In the genomic region with DNA sequence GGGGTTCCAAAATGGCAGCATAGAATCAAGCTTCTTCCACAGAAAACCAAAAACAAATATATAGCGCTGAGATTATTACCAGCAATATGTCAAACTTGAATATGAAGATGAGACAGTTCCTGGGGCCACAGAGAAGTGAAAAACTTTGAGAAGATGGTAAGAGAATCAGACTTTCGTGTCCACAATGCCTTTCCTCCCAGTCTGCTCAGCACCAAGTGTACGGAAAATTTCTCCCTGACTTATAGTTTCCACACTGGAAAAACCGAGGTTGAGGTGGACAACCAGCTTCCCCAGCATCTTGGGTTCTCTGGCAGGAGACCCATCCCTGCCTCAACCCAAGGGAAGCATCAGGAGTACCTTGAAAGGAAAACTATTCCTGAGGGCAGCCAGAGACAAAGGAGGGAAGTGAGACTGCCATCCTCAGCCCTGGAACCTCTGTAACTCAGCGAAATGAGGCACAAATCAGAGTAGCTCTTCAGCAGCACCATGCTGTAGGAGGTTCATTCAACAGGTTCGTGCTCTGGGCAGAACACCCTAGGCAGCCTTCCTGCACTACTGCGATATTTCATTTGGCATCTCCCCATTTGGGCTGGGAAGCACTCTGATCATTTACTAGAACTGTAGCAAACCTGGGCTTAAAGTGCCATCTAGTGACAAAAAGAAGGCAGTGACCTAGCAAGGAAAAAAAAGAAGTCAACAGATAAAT, we compare ENCODE assay signal across 8 cellular contexts. TPM values are rescaled to one million over a fixed set of nuclear protein-coding genes. Genes with fewer than 3 reads are reported as not detected.
DNase-seq lines count a peak whose midpoint lies in the region; ATAC-seq and TF ChIP-seq lines count a peak whose summit lies in the region.

No MANE protein-coding gene starts in this region.

- H3K4me1 ChIP-seq in HAP-1, result peaks cover 10% of the 10 kb centered on the region
- H3K4me1 ChIP-seq in esophagus muscularis mucosa, result peaks cover 0 to 5% (median 2%) of the 10 kb centered on the region in 4 donors

- H3K36me3 ChIP-seq in HAP-1 (replicated peaks), result no peaks in the 10 kb centered on the region
- H3K36me3 ChIP-seq in esophagus muscularis mucosa, result no peaks in the 10 kb centered on the region

- H3K4me1 Mint-ChIP-seq in activated CD4-positive, alpha-beta T cell treated with anti-CD3 and anti-CD28 coated beads for 36 hours, result no peaks in the 10 kb centered on the region
- H3K4me1 Mint-ChIP-seq in T-helper 17 cell, result no peaks in the 10 kb centered on the region
- no peaks in the 10 kb centered on the region for H3K4me1 Mint-ChIP-seq in naive thymus-derived CD8-positive, alpha-beta T cell

- H3K27ac Mint-ChIP-seq in activated CD4-positive, alpha-beta T cell treated with anti-CD3 and anti-CD28 coated beads for 36 hours, result no peak overlapping the region
- no peak overlapping the region for H3K27ac Mint-ChIP-seq in T-helper 17 cell
- H3K27ac Mint-ChIP-seq in naive thymus-derived CD8-positive, alpha-beta T cell, result no peak overlapping the region

- H3K9me3 ChIP-seq in HAP-1 (no peaks in the 10 kb centered on the region), T-helper 17 cell (ENCODE audit: control insufficient read depth, low read length, poor library complexity, severe bottlenecking) (no peaks in the 10 kb centered on the region), esophagus muscularis mucosa (no peaks in the 10 kb centered on the region)

- in situ Hi-C loops in HAP-1 (cut with MboI; ENCODE audit: low sequenced_read_pairs), result loop anchor here (25.0 kb wide), 1 partner anchor 1495 kb away; no protein-coding TSS in a partner anchor

- H3K27me3 Mint-ChIP-seq in activated CD4-positive, alpha-beta T cell treated with anti-CD3 and anti-CD28 coated beads for 36 hours, result peaks cover 18% of the 10 kb centered on the region
- peaks cover 23% of the 10 kb centered on the region for H3K27me3 Mint-ChIP-seq in T-helper 17 cell
- H3K27me3 Mint-ChIP-seq in naive thymus-derived CD8-positive, alpha-beta T cell, result peaks cover 4 to 21% (median 13%) of the 10 kb centered on the region in 5 donors

- CTCF ChIA-PET in activated CD4-positive, alpha-beta T cell treated with anti-CD3 and anti-CD28 coated beads for 36 hours (lab: Charles Lee), result interaction anchor here (0.6 to 2.7 kb wide), 14 partner anchors 11 to 1300 kb away, joined by 3 to 17 read pairs (median 4); no protein-coding TSS in a partner anchor

- DNase-seq in activated CD4-positive, alpha-beta T cell treated with anti-CD3 and anti-CD28 coated beads for 36 hours, result peak; percentile 21
- no peak for DNase-seq in activated CD4-positive, alpha-beta T cell treated with anti-CD3 and anti-CD28 coated beads, Interleukin-2, amount 50 U/mL, for 1 hour
- DNase-seq in HAP-1 (ENCODE audit: low spot score in 2 of 2), result peak; percentile 57 to 62
- peak; percentile 29 to 64 for DNase-seq in NCI-H1930 (lab: John Stamatoyannopoulos, UW)
- no peak for DNase-seq in T-helper 17 cell
- peak; percentile 64 for DNase-seq in esophagus muscularis mucosa (ENCODE audit: extremely low spot score)
- DNase-seq in naive thymus-derived CD8-positive, alpha-beta T cell, result peak in 6 of 10 donors; percentile 9 to 60 (median 45)
- no peak for DNase-seq in stimulated activated CD8-positive, alpha-beta memory T cell treated with anti-CD3 and anti-CD28 coated beads, Interleukin-4, amount 100 ng/mL, for 48 hours

- TF ChIP-seq EP300 in esophagus muscularis mucosa (IDR thresholded peaks at IDR 0.05), result no peak

- H3K27me3 ChIP-seq in HAP-1 (ENCODE audit: low read depth) (peaks cover 4% of the 10 kb centered on the region; the same call in 1 of the 2 replicates), esophagus muscularis mucosa (no peaks in the 10 kb centered on the region)

- no peak for TF ChIP-seq POLR2A in esophagus muscularis mucosa (IDR thresholded peaks at IDR 0.05; ENCODE audit: low read depth)

- intact Hi-C loops in activated CD4-positive, alpha-beta T cell treated with anti-CD3 and anti-CD28 coated beads for 36 hours (cut with DNase I, micrococcal nuclease), result loop anchor here (1.0 to 10.0 kb wide), 5 partner anchors 52 to 1288 kb away; a partner anchor contains a TSS
- intact Hi-C loops in esophagus muscularis mucosa (cut with DNase I), result loop anchor here (5.0 to 10.0 kb wide), 2 partner anchors 50 to 1732 kb away; no protein-coding TSS in a partner anchor

- H3K4me3 ChIP-seq in HAP-1 (no peak overlapping the region), esophagus muscularis mucosa (no peak overlapping the region)

- peak; percentile 54 to 80 (median 78) for TF ChIP-seq CTCF in esophagus muscularis mucosa (IDR thresholded peaks at IDR 0.05)

- POLR2A ChIA-PET in activated CD4-positive, alpha-beta T cell treated with anti-CD3 and anti-CD28 coated beads for 36 hours (lab: Charles Lee), result no interaction called here
- POLR2A ChIA-PET in naive thymus-derived CD8-positive, alpha-beta T cell (lab: Charles Lee), result interaction anchor here (1.3 kb wide), 1 partner anchor 54 kb away, joined by 4 read pairs; no protein-coding TSS in a partner anchor

- no peaks in the 10 kb centered on the region for H3K36me3 Mint-ChIP-seq in activated CD4-positive, alpha-beta T cell treated with anti-CD3 and anti-CD28 coated beads for 36 hours (ENCODE audit: low read depth)
- peaks cover 6% of the 10 kb centered on the region for H3K36me3 Mint-ChIP-seq in T-helper 17 cell (ENCODE audit: low read depth)
- H3K36me3 Mint-ChIP-seq in naive thymus-derived CD8-positive, alpha-beta T cell, result peaks cover 0 to 5% (median 4%) of the 10 kb centered on the region in 3 donors

- ATAC-seq in activated CD4-positive, alpha-beta T cell treated with anti-CD3 and anti-CD28 coated beads for 36 hours, result peak; percentile 75
- ATAC-seq in T-helper 17 cell, result peak; percentile 71
- ATAC-seq in naive thymus-derived CD8-positive, alpha-beta T cell, result peak; percentile 53 to 62

- no peak overlapping the region for H3K4me3 Mint-ChIP-seq in activated CD4-positive, alpha-beta T cell treated with anti-CD3 and anti-CD28 coated beads for 36 hours
- no peak overlapping the region for H3K4me3 Mint-ChIP-seq in T-helper 17 cell
- H3K4me3 Mint-ChIP-seq in naive thymus-derived CD8-positive, alpha-beta T cell, result no peak overlapping the region

- H3K9me3 Mint-ChIP-seq in activated CD4-positive, alpha-beta T cell treated with anti-CD3 and anti-CD28 coated beads for 36 hours (ENCODE audit: low read depth), result no peaks in the 10 kb centered on the region
- H3K9me3 Mint-ChIP-seq in naive thymus-derived CD8-positive, alpha-beta T cell, result peaks cover 0 to 11% (median 2%) of the 10 kb centered on the region in 9 donors

- WGBS in esophagus muscularis mucosa, result 62% methylated on average over 7 of the region's 7 CpGs

- no peak overlapping the region for H3K27ac ChIP-seq in esophagus muscularis mucosa (replicated peaks in 1 of 4)

RNA-seq across cellular contexts. Expression of a gene that starts 52.4 kb away (rescaled TPM):
- total RNA-seq in activated CD4-positive, alpha-beta T cell treated with anti-CD3 and anti-CD28 coated beads for 36 hours, result 10 to 100 TPM; 10.0 to 19.8 TPM
- total RNA-seq in T-helper 17 cell (10 to 100 TPM; 19.1 to 28.5 TPM), esophagus muscularis mucosa (10 to 100 TPM; 21.5 to 44.4 (median 27.9) TPM)
- total RNA-seq in naive thymus-derived CD8-positive, alpha-beta T cell, result 10 to 100 TPM; 49.4 to 51.3 TPM
- polyA plus RNA-seq in naive thymus-derived CD8-positive, alpha-beta T cell, result 1 to 10 TPM; 4.8 to 9.4 (median 6.7) TPM

Comparison
In these comparisons a context has a peak if more than half of its experiments do, and no peak if none do; other contexts are left out.
1. DNase-seq: peak in activated CD4-positive, alpha-beta T cell treated with anti-CD3 and anti-CD28 coated beads for 36 hours (single experiment), HAP-1 (2 of 2), NCI-H1930 (2 of 2), esophagus muscularis mucosa (single experiment) and naive thymus-derived CD8-positive, alpha-beta T cell (6 of 10); none in activated CD4-positive, alpha-beta T cell treated with anti-CD3 and anti-CD28 coated beads, Interleukin-2, amount 50 U/mL, for 1 hour (single experiment), T-helper 17 cell (0 of 3) and stimulated activated CD8-positive, alpha-beta memory T cell treated with anti-CD3 and anti-CD28 coated beads, Interleukin-4, amount 100 ng/mL, for 48 hours (single experiment).
2. Peak in every context shown above with its lines, with median percentiles within 50 percentile points of each other: ATAC-seq.